21 cellular contexts compared by ENCODE assay signal in genomic region chr22:37481347-37481907, GRCh38. TPM values are rescaled to one million over a fixed set of nuclear protein-coding genes. Genes with fewer than 3 reads are reported as not detected.
DNase-seq lines count a peak whose midpoint lies in the region; ATAC-seq and TF ChIP-seq lines count a peak whose summit lies in the region.
"Had no signal": no experiment of that assay in that cellular context is flagged by ENCODE, and none has a peak within 500 bp of the region (broad histone marks: within the 10 kb centered on the region; RNA-seq: fewer than 3 reads in every experiment).

No MANE protein-coding gene starts in this region.

- H3K9me3 ChIP-seq in Loucy (ENCODE audit: insufficient read depth, low read depth, low read length), result no peaks in the 10 kb centered on the region
- H3K9me3 ChIP-seq: body of pancreas, gastrocnemius medialis, SJSA1 had no signal

- BruUV-seq in MCF 10A (replicated peaks; lab: Mats Ljungman, UMichigan), result no TSS peak

- no peaks in the 10 kb centered on the region for H3F3A ChIP-seq in Loucy (ENCODE audit: low read depth)

- no peak for ATAC-seq in activated naive CD8-positive, alpha-beta T cell treated with anti-CD3 and anti-CD28 coated beads, Interleukin-2, amount 10 ng/mL, durations not matched to agents 7 days and 5 days (ENCODE audit: low read depth)
- ATAC-seq in natural killer cell treated with Interleukin-12 subunit alpha and Interleukin-12 subunit beta and Interleukin-15 and Interleukin-18, amount 100 ng/mL, for 72 hours, result no peak
- ATAC-seq: body of pancreas, gastrocnemius medialis, left cardiac atrium had no signal

- intact Hi-C loops in activated CD4-positive, alpha-beta T cell treated with anti-CD3 and anti-CD28 coated beads, Interleukin-2, amount 10 ng/mL, durations not matched to agents 24 days and 14 days (cut with micrococcal nuclease), result no loop called here
- intact Hi-C loops in MCF 10A (cut with micrococcal nuclease), result no loop called here

- peaks cover 20% of the 10 kb centered on the region for H3K4me1 ChIP-seq in Loucy (ENCODE audit: insufficient read depth, low read length, poor library complexity, severe bottlenecking)

- no peak for TF ChIP-seq CTCF in Loucy (conservative IDR thresholded peaks at IDR 0.05; ENCODE audit: low read length)
- no peak for TF ChIP-seq CTCF in MCF 10A (IDR thresholded peaks at IDR 0.05; ENCODE audit: unreplicated experiment)

- peaks cover 27% of the 10 kb centered on the region for H3K4me1 Mint-ChIP-seq in activated CD4-positive, alpha-beta T cell treated with anti-CD3 and anti-CD28 coated beads, Interleukin-2, amount 10 ng/mL, durations not matched to agents 24 days and 14 days
- H3K4me1 Mint-ChIP-seq in activated naive CD8-positive, alpha-beta T cell treated with anti-CD3 and anti-CD28 coated beads, Interleukin-2, amount 10 ng/mL, durations not matched to agents 7 days and 5 days, result peaks cover 33% of the 10 kb centered on the region
- peaks cover 26 to 41% of the 10 kb centered on the region in 2 donors for H3K4me1 Mint-ChIP-seq in natural killer cell treated with Interleukin-12 subunit alpha and Interleukin-12 subunit beta and Interleukin-15 and Interleukin-18, amount 100 ng/mL, for 72 hours (ENCODE audit: low read depth in 2 of 2)
- peaks cover 8% of the 10 kb centered on the region for H3K4me1 Mint-ChIP-seq in MCF 10A (ENCODE audit: insufficient read depth, unreplicated experiment)

- peak overlapping the region; percentile 28 for H3K4me3 Mint-ChIP-seq in activated CD4-positive, alpha-beta T cell treated with anti-CD3 and anti-CD28 coated beads, Interleukin-2, amount 10 ng/mL, durations not matched to agents 24 days and 14 days
- H3K4me3 Mint-ChIP-seq in activated naive CD8-positive, alpha-beta T cell treated with anti-CD3 and anti-CD28 coated beads, Interleukin-2, amount 10 ng/mL, durations not matched to agents 7 days and 5 days, result no peak overlapping the region
- H3K4me3 Mint-ChIP-seq in natural killer cell treated with Interleukin-12 subunit alpha and Interleukin-12 subunit beta and Interleukin-15 and Interleukin-18, amount 100 ng/mL, for 72 hours, result peak overlapping the region; percentile 95
- H3K4me3 Mint-ChIP-seq in MCF 10A (ENCODE audit: unreplicated experiment), result no peak overlapping the region
- H3K4me3 Mint-ChIP-seq: mesothelial cell of epicardium had no signal

- peak overlapping the region; percentile 12 for H3K27ac Mint-ChIP-seq in activated CD4-positive, alpha-beta T cell treated with anti-CD3 and anti-CD28 coated beads, Interleukin-2, amount 10 ng/mL, durations not matched to agents 24 days and 14 days
- H3K27ac Mint-ChIP-seq in activated naive CD8-positive, alpha-beta T cell treated with anti-CD3 and anti-CD28 coated beads, Interleukin-2, amount 10 ng/mL, durations not matched to agents 7 days and 5 days, result peak overlapping the region; percentile 89
- H3K27ac Mint-ChIP-seq in natural killer cell treated with Interleukin-12 subunit alpha and Interleukin-12 subunit beta and Interleukin-15 and Interleukin-18, amount 100 ng/mL, for 72 hours, result peak overlapping the region; percentile 92 to 95
- no peak overlapping the region for H3K27ac Mint-ChIP-seq in MCF 10A (ENCODE audit: low read depth, unreplicated experiment)
- H3K27ac Mint-ChIP-seq: mesothelial cell of epicardium had no signal

- H4K20me1 ChIP-seq in Loucy (ENCODE audit: insufficient read depth, low read length, poor library complexity, severe bottlenecking), result peaks cover 3% of the 10 kb centered on the region

- DNase-seq in activated CD4-positive, alpha-beta T cell treated with anti-CD3 and anti-CD28 coated beads, Interleukin-2, amount 10 ng/mL, durations not matched to agents 24 days and 14 days, result no peak
- no peak for DNase-seq in activated CD4-positive, alpha-beta T cell treated with anti-CD3 and anti-CD28 coated beads, Interleukin-2, amount 50 U/mL, for 1 hour
- no peak for DNase-seq in activated naive CD8-positive, alpha-beta T cell treated with anti-CD3 and anti-CD28 coated beads, Interleukin-2, amount 10 ng/mL, durations not matched to agents 7 days and 5 days
- DNase-seq in natural killer cell treated with Interleukin-12 subunit alpha and Interleukin-12 subunit beta and Interleukin-15 and Interleukin-18, amount 100 ng/mL, for 72 hours (ENCODE audit: low spot score), result no peak
- DNase-seq in MCF 10A (ENCODE audit: unreplicated experiment) (no peak), epidermal melanocyte (ENCODE audit: insufficient read length, low spot score) (no peak), cerebellar nuclear complex (lab: John Stamatoyannopoulos, UW) (no peak)
- DNase-seq: activated gamma-delta T cell; body of pancreas; DMS53; gastrocnemius medialis; GM23248; left cardiac atrium; NCI-H1417 treated with DMSO at 0.1 percent for 48 hours; NCI-H2171; NCI-H748 treated with DMSO at 0.1 percent for 48 hours; stimulated activated naive CD4-positive, alpha-beta T cell; trophoblast cell had no signal

- peak overlapping the region; percentile 90 for H3K4me2 ChIP-seq in Loucy (ENCODE audit: low read depth, low read length, poor library complexity, severe bottlenecking)

- peaks cover 56% of the 10 kb centered on the region for H3K36me3 Mint-ChIP-seq in activated CD4-positive, alpha-beta T cell treated with anti-CD3 and anti-CD28 coated beads, Interleukin-2, amount 10 ng/mL, durations not matched to agents 24 days and 14 days (ENCODE audit: low read depth)
- peaks cover 26% of the 10 kb centered on the region for H3K36me3 Mint-ChIP-seq in activated naive CD8-positive, alpha-beta T cell treated with anti-CD3 and anti-CD28 coated beads, Interleukin-2, amount 10 ng/mL, durations not matched to agents 7 days and 5 days
- H3K36me3 Mint-ChIP-seq in natural killer cell treated with Interleukin-12 subunit alpha and Interleukin-12 subunit beta and Interleukin-15 and Interleukin-18, amount 100 ng/mL, for 72 hours, result peaks cover 6% of the 10 kb centered on the region
- no peaks in the 10 kb centered on the region for H3K36me3 Mint-ChIP-seq in MCF 10A (ENCODE audit: insufficient read depth, unreplicated experiment)
- H3K36me3 Mint-ChIP-seq: mesothelial cell of epicardium had no signal

- H2AFZ ChIP-seq in Loucy (ENCODE audit: low read length), result no peak overlapping the region
- H2AFZ ChIP-seq: GM23248 had no signal

- POLR2A ChIA-PET in activated naive CD8-positive, alpha-beta T cell treated with anti-CD3 and anti-CD28 coated beads, Interleukin-2, amount 10 ng/mL, durations not matched to agents 7 days and 5 days (lab: Charles Lee), result no interaction called here
- POLR2A ChIA-PET in MCF 10A (lab: Yijun Ruan, JAX), result no interaction called here

- CTCF ChIA-PET in MCF 10A (lab: Yijun Ruan, JAX), result interaction anchor here (1.7 kb wide), 1 partner anchor 9 kb away, joined by 4 read pairs; no protein-coding TSS in a partner anchor

- H3K4me3 ChIP-seq in Loucy (ENCODE audit: low read length, poor library complexity, severe bottlenecking), result no peak overlapping the region
- H3K4me3 ChIP-seq: body of pancreas, gastrocnemius medialis, GM23248, SJSA1 had no signal

- no peaks in the 10 kb centered on the region for H3K27me3 Mint-ChIP-seq in activated CD4-positive, alpha-beta T cell treated with anti-CD3 and anti-CD28 coated beads, Interleukin-2, amount 10 ng/mL, durations not matched to agents 24 days and 14 days
- H3K27me3 Mint-ChIP-seq in activated naive CD8-positive, alpha-beta T cell treated with anti-CD3 and anti-CD28 coated beads, Interleukin-2, amount 10 ng/mL, durations not matched to agents 7 days and 5 days, result no peaks in the 10 kb centered on the region
- H3K27me3 Mint-ChIP-seq in natural killer cell treated with Interleukin-12 subunit alpha and Interleukin-12 subunit beta and Interleukin-15 and Interleukin-18, amount 100 ng/mL, for 72 hours, result no peaks in the 10 kb centered on the region
- no peaks in the 10 kb centered on the region for H3K27me3 Mint-ChIP-seq in MCF 10A (ENCODE audit: insufficient read depth, unreplicated experiment)

- no peaks in the 10 kb centered on the region for H3K27me3 ChIP-seq in Loucy (ENCODE audit: insufficient read depth, low read length, poor library complexity, severe bottlenecking)
- H3K27me3 ChIP-seq: body of pancreas had no signal

- peaks cover 54% of the 10 kb centered on the region for H3K79me2 ChIP-seq in Loucy (ENCODE audit: insufficient read depth, low read length)

- H3K9me3 Mint-ChIP-seq in activated CD4-positive, alpha-beta T cell treated with anti-CD3 and anti-CD28 coated beads, Interleukin-2, amount 10 ng/mL, durations not matched to agents 24 days and 14 days, result no peaks in the 10 kb centered on the region
- no peaks in the 10 kb centered on the region for H3K9me3 Mint-ChIP-seq in activated naive CD8-positive, alpha-beta T cell treated with anti-CD3 and anti-CD28 coated beads, Interleukin-2, amount 10 ng/mL, durations not matched to agents 7 days and 5 days
- H3K9me3 Mint-ChIP-seq in natural killer cell treated with Interleukin-12 subunit alpha and Interleukin-12 subunit beta and Interleukin-15 and Interleukin-18, amount 100 ng/mL, for 72 hours, result no peaks in the 10 kb centered on the region
- H3K9me3 Mint-ChIP-seq in MCF 10A (ENCODE audit: unreplicated experiment), result no peaks in the 10 kb centered on the region
- H3K9me3 Mint-ChIP-seq: mesothelial cell of epicardium had no signal

- H3K36me3 ChIP-seq in Loucy (ENCODE audit: insufficient read depth, low read length), result peaks cover 25% of the 10 kb centered on the region; the same call in 1 of the 2 replicates
- H3K36me3 ChIP-seq: gastrocnemius medialis, SJSA1 had no signal

- H3K9ac ChIP-seq in Loucy (ENCODE audit: low read depth, low read length, poor library complexity, severe bottlenecking), result no peak overlapping the region
- H3K9ac ChIP-seq: GM23248 had no signal

- H3K9me2 ChIP-seq in Loucy (replicated peaks; ENCODE audit: low read depth, low read length), result no peaks in the 10 kb centered on the region

RNA-seq across cellular contexts. Expression of gene MFNG, which starts 4.8 kb away (rescaled TPM):
- 207 and 231 TPM in 2 replicates for total RNA-seq in activated CD4-positive, alpha-beta T cell treated with anti-CD3 and anti-CD28 coated beads, Interleukin-2, amount 10 ng/mL, durations not matched to agents 24 days and 14 days
- total RNA-seq in activated naive CD8-positive, alpha-beta T cell treated with anti-CD3 and anti-CD28 coated beads, Interleukin-2, amount 10 ng/mL, durations not matched to agents 7 days and 5 days, result 100 to 1,000 TPM; 207 to 211 TPM
- total RNA-seq in natural killer cell treated with Interleukin-12 subunit alpha and Interleukin-12 subunit beta and Interleukin-15 and Interleukin-18, amount 100 ng/mL, for 72 hours, result 100 to 1,000 TPM; 135 to 338 TPM
- total RNA-seq in MCF 10A (2022), result 0.56 and 1.2 TPM in 2 replicates
- total RNA-seq: GM23248, SJSA1 had no signal

RNA-seq across cellular contexts. Expression of gene CARD10, which starts 37.8 kb away (rescaled TPM):
- total RNA-seq in activated CD4-positive, alpha-beta T cell treated with anti-CD3 and anti-CD28 coated beads, Interleukin-2, amount 10 ng/mL, durations not matched to agents 24 days and 14 days, result not detected in 2 replicates
- under 1 TPM; 0.30 to 0.31 TPM for total RNA-seq in activated naive CD8-positive, alpha-beta T cell treated with anti-CD3 and anti-CD28 coated beads, Interleukin-2, amount 10 ng/mL, durations not matched to agents 7 days and 5 days
- under 1 TPM; 0.38 to 0.53 TPM for total RNA-seq in natural killer cell treated with Interleukin-12 subunit alpha and Interleukin-12 subunit beta and Interleukin-15 and Interleukin-18, amount 100 ng/mL, for 72 hours
- total RNA-seq in MCF 10A (2022), result 20.6 and 22.7 TPM in 2 replicates

RNA-seq across cellular contexts. Expression of gene ELFN2, which starts 54.1 kb away (rescaled TPM):
- 0.07 and 0.09 TPM in 2 replicates for total RNA-seq in activated CD4-positive, alpha-beta T cell treated with anti-CD3 and anti-CD28 coated beads, Interleukin-2, amount 10 ng/mL, durations not matched to agents 24 days and 14 days
- under 1 TPM; 0.26 to 0.47 TPM for total RNA-seq in activated naive CD8-positive, alpha-beta T cell treated with anti-CD3 and anti-CD28 coated beads, Interleukin-2, amount 10 ng/mL, durations not matched to agents 7 days and 5 days
- total RNA-seq in natural killer cell treated with Interleukin-12 subunit alpha and Interleukin-12 subunit beta and Interleukin-15 and Interleukin-18, amount 100 ng/mL, for 72 hours, result under 1 TPM in 1 of 2 donors, not detected in 1; 0.40 TPM
- total RNA-seq in MCF 10A (2022), result 4.2 and 5.1 TPM in 2 replicates

Comparison
In these comparisons a context has a peak if more than half of its experiments do, and no peak if none do; other contexts are left out.
1. H3K4me3 Mint-ChIP-seq: peak in activated CD4-positive, alpha-beta T cell treated with anti-CD3 and anti-CD28 coated beads, Interleukin-2, amount 10 ng/mL, durations not matched to agents 24 days and 14 days (single experiment) and natural killer cell treated with Interleukin-12 subunit alpha and Interleukin-12 subunit beta and Interleukin-15 and Interleukin-18, amount 100 ng/mL, for 72 hours (single experiment); none in activated naive CD8-positive, alpha-beta T cell treated with anti-CD3 and anti-CD28 coated beads, Interleukin-2, amount 10 ng/mL, durations not matched to agents 7 days and 5 days (single experiment) and MCF 10A (single experiment).
2. RNA of gene MFNG, which starts 4.8 kb away (total RNA-seq): 135 to 338 TPM in natural killer cell treated with Interleukin-12 subunit alpha and Interleukin-12 subunit beta and Interleukin-15 and Interleukin-18, amount 100 ng/mL, for 72 hours, 207 to 211 TPM in activated naive CD8-positive, alpha-beta T cell treated with anti-CD3 and anti-CD28 coated beads, Interleukin-2, amount 10 ng/mL, durations not matched to agents 7 days and 5 days and 207 to 231 TPM in activated CD4-positive, alpha-beta T cell treated with anti-CD3 and anti-CD28 coated beads, Interleukin-2, amount 10 ng/mL, durations not matched to agents 24 days and 14 days; 0.56 to 1.2 TPM in MCF 10A; every median in the first group is over 10 times any median in the second.
3. RNA of gene CARD10, which starts 37.8 kb away (total RNA-seq): 20.6 to 22.7 TPM in MCF 10A; 0.38 to 0.53 TPM in natural killer cell treated with Interleukin-12 subunit alpha and Interleukin-12 subunit beta and Interleukin-15 and Interleukin-18, amount 100 ng/mL, for 72 hours, 0.30 to 0.31 TPM in activated naive CD8-positive, alpha-beta T cell treated with anti-CD3 and anti-CD28 coated beads, Interleukin-2, amount 10 ng/mL, durations not matched to agents 7 days and 5 days and not detected in activated CD4-positive, alpha-beta T cell treated with anti-CD3 and anti-CD28 coated beads, Interleukin-2, amount 10 ng/mL, durations not matched to agents 24 days and 14 days; every median in the first group is over 10 times any median in the second.